Comparison of ENCODE assay signal across 14 cellular contexts in the genomic region with DNA sequence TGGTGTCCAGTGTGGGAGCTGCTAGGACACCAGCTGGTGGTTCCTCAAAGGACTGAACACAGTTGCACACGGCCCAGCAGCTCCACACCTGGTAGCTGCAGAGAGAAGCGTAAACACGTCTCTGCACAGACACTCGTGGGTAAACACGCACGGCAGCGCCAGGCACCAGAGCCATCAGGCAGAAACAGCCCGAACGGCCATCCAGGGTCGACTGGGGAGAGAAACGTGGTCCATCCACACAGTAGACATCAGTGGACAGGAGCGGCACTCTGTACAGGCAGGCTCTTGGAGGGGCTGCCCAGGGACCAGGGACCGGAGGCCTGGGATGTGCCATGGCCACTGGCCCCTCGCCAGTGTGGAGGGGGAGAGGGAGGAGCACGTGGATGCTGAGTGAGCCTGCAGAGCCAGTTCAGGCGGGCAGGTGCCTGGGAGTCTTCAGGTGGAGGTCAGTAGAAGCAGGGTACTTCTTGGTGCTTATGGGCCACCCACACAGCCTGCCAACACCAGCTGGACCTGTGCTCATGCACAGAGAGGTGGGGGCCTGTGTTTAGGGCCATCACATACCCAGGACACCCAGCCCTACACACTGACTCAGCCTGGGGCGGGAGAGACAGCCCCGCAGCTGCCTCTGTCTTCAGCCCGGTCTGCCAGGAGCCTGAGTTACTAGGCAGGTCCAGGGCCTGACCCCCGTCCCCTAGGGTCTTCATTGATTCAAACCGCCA. TPM values are rescaled to one million over a fixed set of nuclear protein-coding genes. Genes with fewer than 3 reads are reported as not detected.
DNase-seq lines count a peak whose midpoint lies in the region; ATAC-seq and TF ChIP-seq lines count a peak whose summit lies in the region.
"Had no signal": no experiment of that assay in that cellular context is flagged by ENCODE, and none has a peak within 500 bp of the region (broad histone marks: within the 10 kb centered on the region; RNA-seq: fewer than 3 reads in every experiment).

No MANE protein-coding gene starts in this region.

- no peak overlapping the region for H2AFZ ChIP-seq in trophoblast cell (ENCODE audit: insufficient read depth, low read length, poor library complexity)

- ATAC-seq in GM21447 (IDR thresholded peaks at IDR 0.05; ENCODE audit: unreplicated experiment) = no peak
- no peak for ATAC-seq in HG03354 (IDR thresholded peaks at IDR 0.05; ENCODE audit: poor library complexity, severe bottlenecking, unreplicated experiment)
- ATAC-seq: body of pancreas had no signal

- H4K8ac ChIP-seq in trophoblast cell (ENCODE audit: low read depth, low read length) = no peak overlapping the region

- H3K27ac Mint-ChIP-seq in endodermal cell = peak overlapping the region; percentile 14
- H3K27ac Mint-ChIP-seq: activated B cell treated with CpG ODN at 0.5 μM for 24 hours; CD4-positive, CD25-positive, alpha-beta regulatory T cell had no signal

- H4K91ac ChIP-seq in trophoblast cell (ENCODE audit: low read depth, low read length) = peak overlapping the region; percentile 20

- WGBS in endodermal cell (ENCODE audit: insufficient coverage in 1 of 2, insufficient read length in 1 of 2), 2 experiments = 91% methylated on average over 16 to 21 of the region's 21 CpGs
- WGBS in trophoblast cell (ENCODE audit: extremely low coverage, insufficient coverage, insufficient read length) = no CpG with 5 or more reads among the region's 21 CpGs

- H3K4ac ChIP-seq in trophoblast cell (ENCODE audit: low read depth, low read length) = no peak overlapping the region

- H3K27me3 ChIP-seq in BLaER1 treated with 17β-estradiol and CSF1 and Interleukin-3, amounts not matched to agents 10 nM and 100 nM = peaks cover 0 to 8% (median 3%) of the 10 kb centered on the region in 11 experiments; a peak in 14 of 22 replicates
- H3K27me3 ChIP-seq in endodermal cell (ENCODE audit: control insufficient read depth, insufficient read depth, low read length, poor library complexity, severe bottlenecking) = no peaks in the 10 kb centered on the region
- no peaks in the 10 kb centered on the region for H3K27me3 ChIP-seq in trophoblast cell (ENCODE audit: insufficient read depth, low read length)
- H3K27me3 ChIP-seq: body of pancreas had no signal

- peaks cover 6% of the 10 kb centered on the region for H3K79me2 ChIP-seq in trophoblast cell (ENCODE audit: control insufficient read depth, insufficient read depth, low read length, poor library complexity)

- H2BK120ac ChIP-seq in trophoblast cell (ENCODE audit: insufficient read depth, low read length, poor library complexity) = peak overlapping the region; percentile 5

- DNase-seq in MV-4-11 (lab: John Stamatoyannopoulos, UW) (peak; percentile 51), endodermal cell (no peak), trophoblast cell (no peak), SIG-M5 treated with dmso at 0.1 percent for 504 hours (lab: John Stamatoyannopoulos, UW; ENCODE audit: unreplicated experiment) (no peak), EL (no peak)
- DNase-seq: activated B cell treated with CpG ODN at 0.5 μM for 24 hours; CD4-positive, CD25-positive, alpha-beta regulatory T cell; NCI-H2029; Right ventricle myocardium superior had no signal

- H3K79me1 ChIP-seq in trophoblast cell (ENCODE audit: low read length) = peaks cover 32% of the 10 kb centered on the region

- no peak overlapping the region for H3K18ac ChIP-seq in trophoblast cell (ENCODE audit: low read length)

- H3K14ac ChIP-seq in trophoblast cell (ENCODE audit: low read length) = peak overlapping the region; percentile 13

- H2AK5ac ChIP-seq in trophoblast cell (ENCODE audit: low read length) = peak overlapping the region; percentile 39

- H3K36me3 ChIP-seq in BLaER1 treated with 17β-estradiol and CSF1 and Interleukin-3, amounts not matched to agents 10 nM and 100 nM = no peaks in the 10 kb centered on the region
- H3K36me3 ChIP-seq in endodermal cell (ENCODE audit: control insufficient read depth, insufficient read depth, low read length) (no peaks in the 10 kb centered on the region), trophoblast cell (ENCODE audit: control insufficient read depth in 1 of 2, insufficient read depth in 2 of 2, low read length in 2 of 2) (no peaks in the 10 kb centered on the region)

- H2BK12ac ChIP-seq in trophoblast cell (ENCODE audit: low read length) = peak overlapping the region; percentile 50

- H3K4me3 ChIP-seq in BLaER1 treated with 17β-estradiol and CSF1 and Interleukin-3, amounts not matched to agents 10 nM and 100 nM = no peak overlapping the region
- H3K4me3 ChIP-seq in endodermal cell (ENCODE audit: low read length) = no peak overlapping the region
- H3K4me3 ChIP-seq in trophoblast cell (ENCODE audit: low read depth, low read length) = no peak overlapping the region
- H3K4me3 ChIP-seq: body of pancreas had no signal

- H3K27me3 Mint-ChIP-seq in endodermal cell (ENCODE audit: insufficient read depth) = no peaks in the 10 kb centered on the region
- H3K27me3 Mint-ChIP-seq: activated B cell treated with CpG ODN at 0.5 μM for 24 hours had no signal

- H3K4me1 Mint-ChIP-seq in endodermal cell = peaks cover 6% of the 10 kb centered on the region

- 0 out of 22 replicates have a peak overlapping the region, but pooled peaks of 1 of the 11 experiments have one; percentile 44 for H3K9ac ChIP-seq in BLaER1 treated with 17β-estradiol and CSF1 and Interleukin-3, amounts not matched to agents 10 nM and 100 nM
- no peak overlapping the region for H3K9ac ChIP-seq in endodermal cell (ENCODE audit: extremely low read depth, low read length, poor library complexity, severe bottlenecking)
- no peak overlapping the region for H3K9ac ChIP-seq in trophoblast cell (ENCODE audit: low read length)

- H3K4me1 ChIP-seq in BLaER1 treated with 17β-estradiol and CSF1 and Interleukin-3, amounts not matched to agents 10 nM and 100 nM = peaks cover 9 to 42% (median 31%) of the 10 kb centered on the region in 10 experiments
- H3K4me1 ChIP-seq in endodermal cell (ENCODE audit: control insufficient read depth, insufficient read depth, low read length) = peaks cover 18% of the 10 kb centered on the region
- peaks cover 31 to 37% of the 10 kb centered on the region in 2 experiments for H3K4me1 ChIP-seq in trophoblast cell (ENCODE audit: control insufficient read depth in 1 of 2, insufficient read depth in 2 of 2, low read length in 2 of 2)

- peak overlapping the region in 8 of 11 experiments; percentile 19 to 53 (median 49); a peak in 13 of 22 replicates for H3K4me2 ChIP-seq in BLaER1 treated with 17β-estradiol and CSF1 and Interleukin-3, amounts not matched to agents 10 nM and 100 nM
- H3K4me2 ChIP-seq in trophoblast cell (ENCODE audit: low read length) = no peak overlapping the region

- H3K23ac ChIP-seq in trophoblast cell (ENCODE audit: low read length) = no peak overlapping the region

- H4K20me1 ChIP-seq in BLaER1 treated with 17β-estradiol and CSF1 and Interleukin-3, amounts not matched to agents 10 nM and 100 nM = peaks cover 0 to 37% (median 0%) of the 10 kb centered on the region in 11 experiments; a peak in 3 of 22 replicates

- no peak for TF ChIP-seq CTCF in endodermal cell (conservative IDR thresholded peaks at IDR 0.05)

- no peak overlapping the region for H3K4me3 Mint-ChIP-seq in endodermal cell
- H3K4me3 Mint-ChIP-seq: activated B cell treated with CpG ODN at 0.5 μM for 24 hours; CD4-positive, CD25-positive, alpha-beta regulatory T cell had no signal

- H2BK5ac ChIP-seq in trophoblast cell (ENCODE audit: low read depth, low read length, poor library complexity) = no peak overlapping the region

- no peaks in the 10 kb centered on the region for H3K36me3 Mint-ChIP-seq in endodermal cell (ENCODE audit: low read depth)
- H3K36me3 Mint-ChIP-seq: CD4-positive, CD25-positive, alpha-beta regulatory T cell had no signal

- no peak overlapping the region for H4K12ac ChIP-seq in trophoblast cell (ENCODE audit: low read depth, low read length)

- peaks cover 7 to 19% (median 16%) of the 10 kb centered on the region in 11 experiments; a peak in 20 of 22 replicates for H3K9me3 ChIP-seq in BLaER1 treated with 17β-estradiol and CSF1 and Interleukin-3, amounts not matched to agents 10 nM and 100 nM (replicated peaks in 1 of 11)
- no peaks in the 10 kb centered on the region for H3K9me3 ChIP-seq in endodermal cell (ENCODE audit: control insufficient read depth, low read length)
- H3K9me3 ChIP-seq in trophoblast cell (ENCODE audit: insufficient read depth, low read depth, low read length) = no peaks in the 10 kb centered on the region
- H3K9me3 ChIP-seq: body of pancreas had no signal

- no peak overlapping the region for H3K27ac ChIP-seq in BLaER1 treated with 17β-estradiol and CSF1 and Interleukin-3, amounts not matched to agents 10 nM and 100 nM
- H3K27ac ChIP-seq in endodermal cell (ENCODE audit: low read depth, low read length) (no peak overlapping the region), trophoblast cell (ENCODE audit: low read depth, low read length) (no peak overlapping the region)

- H3K9me3 Mint-ChIP-seq in endodermal cell = peaks cover 4% of the 10 kb centered on the region
- H3K9me3 Mint-ChIP-seq: activated B cell treated with CpG ODN at 0.5 μM for 24 hours; CD4-positive, CD25-positive, alpha-beta regulatory T cell had no signal

RNA-seq across cellular contexts. Expression of gene LAMA5, which starts 7.5 kb away (rescaled TPM):
- total RNA-seq in endodermal cell = 100 to 1,000 TPM; 315 to 369 TPM
- polyA plus RNA-seq in endodermal cell (2013, experiment 1 of 2) = 95.9 TPM
- polyA plus RNA-seq in endodermal cell (2013, experiment 2 of 2) = 89.1 TPM
- polyA plus RNA-seq in trophoblast cell (2013) = 135 and 147 TPM in 2 replicates

RNA-seq across cellular contexts. Expression of gene RPS21, which starts 12.3 kb away (rescaled TPM):
- total RNA-seq in endodermal cell = 1,000 to 10,000 TPM; 1,288 to 1,382 TPM
- 1,213 TPM for polyA plus RNA-seq in endodermal cell (2013, experiment 1 of 2)
- polyA plus RNA-seq in endodermal cell (2013, experiment 2 of 2) = 1,212 TPM
- 2,264 and 2,365 TPM in 2 replicates for polyA plus RNA-seq in trophoblast cell (2013)

RNA-seq across cellular contexts. Expression of gene CABLES2, which starts 32.5 kb away (rescaled TPM):
- total RNA-seq in endodermal cell = 10 to 100 TPM; 10.4 to 15.6 TPM
- polyA plus RNA-seq in endodermal cell (2013, experiment 1 of 2) = 13.5 TPM
- 13.0 TPM for polyA plus RNA-seq in endodermal cell (2013, experiment 2 of 2)
- polyA plus RNA-seq in trophoblast cell (2013) = 15.0 and 15.1 TPM in 2 replicates

RNA-seq across cellular contexts. Expression of gene RBBP8NL, which starts 52.7 kb away (rescaled TPM):
- under 1 TPM in 1 of 2 donors, not detected in 1; 0.40 TPM for total RNA-seq in endodermal cell
- 0.07 TPM for polyA plus RNA-seq in endodermal cell (2013, experiment 1 of 2)
- 0.25 TPM for polyA plus RNA-seq in endodermal cell (2013, experiment 2 of 2)
- 7.9 TPM in 2 replicates for polyA plus RNA-seq in trophoblast cell (2013)
- total RNA-seq: activated B cell treated with CpG ODN at 0.5 μM for 24 hours; CD4-positive, CD25-positive, alpha-beta regulatory T cell; mesenteric fat pad; Right ventricle myocardium superior had no signal
- polyA plus RNA-seq: CD4-positive, CD25-positive, alpha-beta regulatory T cell had no signal
